Comparison of ENCODE assay signal across 7 cellular contexts in genomic region chr22:36160499-36160942, GRCh38. TPM values are rescaled to one million over a fixed set of nuclear protein-coding genes. Genes with fewer than 3 reads are reported as not detected.
DNase-seq lines count a peak whose midpoint lies in the region; ATAC-seq lines count a peak whose summit lies in the region.

A gene with protein sequence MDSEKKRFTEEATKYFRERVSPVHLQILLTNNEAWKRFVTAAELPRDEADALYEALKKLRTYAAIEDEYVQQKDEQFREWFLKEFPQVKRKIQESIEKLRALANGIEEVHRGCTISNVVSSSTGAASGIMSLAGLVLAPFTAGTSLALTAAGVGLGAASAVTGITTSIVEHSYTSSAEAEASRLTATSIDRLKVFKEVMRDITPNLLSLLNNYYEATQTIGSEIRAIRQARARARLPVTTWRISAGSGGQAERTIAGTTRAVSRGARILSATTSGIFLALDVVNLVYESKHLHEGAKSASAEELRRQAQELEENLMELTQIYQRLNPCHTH (minus strand): TSS chr22:36160755. CDS start chr22:36149055, 11,700 bp downstream.

- intact Hi-C loops in posterior vena cava (cut with DNase I) (no loop called here), head of caudate nucleus (cut with DNase I) (no loop called here)

- ATAC-seq in HG03139 (IDR thresholded peaks at IDR 0.05; ENCODE audit: unreplicated experiment) (peak; percentile 47), HG03025 (IDR thresholded peaks at IDR 0.05; ENCODE audit: low FRiP score, unreplicated experiment) (no peak)
- ATAC-seq in activated CD8-positive, alpha-beta memory T cell treated with anti-CD3 and anti-CD28 coated beads, Interleukin-2, amount 10 ng/mL, durations not matched to agents 7 days and 5 days: peak; percentile 62

- peak within 1 kb of the TSS; percentile 97 for H3K27ac Mint-ChIP-seq in activated CD8-positive, alpha-beta memory T cell treated with anti-CD3 and anti-CD28 coated beads, Interleukin-2, amount 10 ng/mL, durations not matched to agents 7 days and 5 days

- peak within 1 kb of the TSS; percentile 98 for H3K4me3 Mint-ChIP-seq in activated CD8-positive, alpha-beta memory T cell treated with anti-CD3 and anti-CD28 coated beads, Interleukin-2, amount 10 ng/mL, durations not matched to agents 7 days and 5 days

- H3K4me1 Mint-ChIP-seq in activated CD8-positive, alpha-beta memory T cell treated with anti-CD3 and anti-CD28 coated beads, Interleukin-2, amount 10 ng/mL, durations not matched to agents 7 days and 5 days: peaks cover 89% of the 10 kb centered on the region

- DNase-seq in activated CD8-positive, alpha-beta memory T cell treated with anti-CD3 and anti-CD28 coated beads, Interleukin-2, amount 10 ng/mL, durations not matched to agents 7 days and 5 days: peak; percentile 76
- DNase-seq in fibroblast of gingiva (ENCODE audit: low read depth) (peak; percentile 34), posterior vena cava (ENCODE audit: low spot score) (peak; percentile 91), AML-193 (lab: John Stamatoyannopoulos, UW) (no peak), head of caudate nucleus (no peak)

- CTCF ChIA-PET in activated CD8-positive, alpha-beta memory T cell treated with anti-CD3 and anti-CD28 coated beads, Interleukin-2, amount 10 ng/mL, durations not matched to agents 7 days and 5 days (lab: Charles Lee): interaction anchor here (0.7 to 11.8 kb wide), 8 partner anchors 8 to 317 kb away, joined by 3 to 146 read pairs (median 6); no protein-coding TSS in a partner anchor

- H3K27me3 Mint-ChIP-seq in activated CD8-positive, alpha-beta memory T cell treated with anti-CD3 and anti-CD28 coated beads, Interleukin-2, amount 10 ng/mL, durations not matched to agents 7 days and 5 days: no peaks in the 10 kb centered on the region

- H3K36me3 Mint-ChIP-seq in activated CD8-positive, alpha-beta memory T cell treated with anti-CD3 and anti-CD28 coated beads, Interleukin-2, amount 10 ng/mL, durations not matched to agents 7 days and 5 days: peaks cover 37% of the 10 kb centered on the region

- no peaks in the 10 kb centered on the region for H3K9me3 Mint-ChIP-seq in activated CD8-positive, alpha-beta memory T cell treated with anti-CD3 and anti-CD28 coated beads, Interleukin-2, amount 10 ng/mL, durations not matched to agents 7 days and 5 days (ENCODE audit: low read depth)

RNA-seq across cellular contexts. Expression of the gene that starts here (rescaled TPM):
- 100 to 1,000 TPM; 134 to 160 TPM for total RNA-seq in activated CD8-positive, alpha-beta memory T cell treated with anti-CD3 and anti-CD28 coated beads, Interleukin-2, amount 10 ng/mL, durations not matched to agents 7 days and 5 days
- 10 to 100 TPM; 54.5 to 69.2 TPM for total RNA-seq in posterior vena cava

Comparison
In these comparisons a context has a peak if more than half of its experiments do, and no peak if none do; other contexts are left out.
1. DNase-seq: peak in activated CD8-positive, alpha-beta memory T cell treated with anti-CD3 and anti-CD28 coated beads, Interleukin-2, amount 10 ng/mL, durations not matched to agents 7 days and 5 days (single experiment), fibroblast of gingiva (single experiment) and posterior vena cava (single experiment); none in AML-193 (0 of 2) and head of caudate nucleus (0 of 42).